1 cellular context compared by ENCODE assay signal in genomic region chr11:126311464-126312291, GRCh38.
TF ChIP-seq lines count a peak whose summit lies in the region.

No MANE protein-coding gene starts in this region.

TF ChIP-seq in IMR-90, 13 proteins besides CTCF, POLR2A, EP300 and RAD21 (continued from another document):
- TF ChIP-seq MXI1 (IDR thresholded peaks at IDR 0.05; ENCODE audit: borderline replicate concordance, low read depth, low read length) (no peak), USF2 (IDR thresholded peaks at IDR 0.05; ENCODE audit: low read depth, low read length) (no peak), FOS (IDR thresholded peaks at IDR 0.05; ENCODE audit: low read depth, low read length) (no peak)
